ENCODE assay signal across 10 cellular contexts in the genomic region with DNA sequence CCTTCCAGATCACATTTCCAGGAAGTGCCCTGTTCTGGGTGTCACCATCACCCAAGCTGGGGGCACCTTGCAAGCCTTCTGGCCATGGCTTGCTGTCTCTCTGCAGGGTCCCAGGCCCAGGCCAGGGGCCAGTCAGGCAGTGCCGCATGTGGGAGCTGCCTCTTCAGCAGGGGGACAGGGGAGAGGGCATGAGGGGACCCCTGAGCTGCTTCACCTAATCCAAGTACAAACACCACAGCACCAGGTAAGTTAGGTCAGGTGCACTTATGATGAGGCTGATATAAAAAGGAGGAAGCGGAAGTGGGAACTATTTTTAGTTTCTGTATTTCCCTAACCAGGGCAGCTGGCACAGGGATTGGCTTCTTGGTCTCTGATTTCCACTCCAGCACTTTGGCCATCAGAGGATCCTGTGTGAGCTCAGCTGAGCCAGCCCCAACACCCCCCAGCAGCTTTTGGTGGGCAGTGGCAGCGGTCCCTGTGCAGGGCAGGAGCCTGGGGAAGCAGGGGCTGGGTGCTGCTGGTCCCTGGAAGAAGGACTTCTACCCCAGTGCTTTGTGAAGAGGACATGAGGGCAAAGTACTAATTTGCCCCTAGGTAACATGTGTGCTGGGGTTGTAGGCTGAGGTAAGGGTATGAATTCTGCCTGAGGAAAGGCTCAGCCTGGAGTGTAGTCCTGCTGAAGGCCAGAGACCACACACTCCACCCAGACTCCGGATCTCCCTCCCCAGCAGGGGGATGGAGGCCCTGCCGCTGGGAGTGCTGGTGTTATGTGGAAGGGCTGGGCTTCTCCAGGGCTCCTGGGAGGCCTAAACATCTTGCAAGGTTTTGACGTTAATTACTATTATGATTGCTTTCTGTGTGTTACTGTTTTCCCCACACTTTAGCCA. TPM values are rescaled to one million over a fixed set of nuclear protein-coding genes. Genes with fewer than 3 reads are reported as not detected.
DNase-seq lines count a peak whose midpoint lies in the region; TF ChIP-seq lines count a peak whose summit lies in the region.
"Had no signal": no experiment of that assay in that cellular context is flagged by ENCODE, and none has a peak within 500 bp of the region (broad histone marks: within the 10 kb centered on the region; RNA-seq: fewer than 3 reads in every experiment).

No MANE protein-coding gene starts in this region.

- peaks cover 5% of the 10 kb centered on the region; the same call in 1 of the 2 replicates for H3K9me3 ChIP-seq in OCI-LY7 (ENCODE audit: low read length)
- no peaks in the 10 kb centered on the region for H3K9me3 ChIP-seq in stomach

- H3K4me1 ChIP-seq in OCI-LY7 (ENCODE audit: insufficient read depth, low read length, poor library complexity, severe bottlenecking) = peaks cover 54% of the 10 kb centered on the region
- H3K4me1 ChIP-seq in stomach = peaks cover 11 to 39% (median 24%) of the 10 kb centered on the region in 4 donors

- no peak for TF ChIP-seq EP300 in stomach (IDR thresholded peaks at IDR 0.05)

- H3K27me3 ChIP-seq in stomach = peaks cover 0 to 32% (median 17%) of the 10 kb centered on the region in 3 donors

- H3K9me2 ChIP-seq in OCI-LY7 (ENCODE audit: insufficient read depth, low read length) = no peaks in the 10 kb centered on the region

- H3K79me2 ChIP-seq in OCI-LY7 (ENCODE audit: insufficient read depth, low read depth, low read length) = no peaks in the 10 kb centered on the region

- no peak for TF ChIP-seq CTCF in OCI-LY7 (conservative IDR thresholded peaks at IDR 0.05; ENCODE audit: low read length)
- no peak for TF ChIP-seq CTCF in stomach (IDR thresholded peaks at IDR 0.05)

- 35 to 66% (median 54%) methylated on average over 4 to 6 of the region's 6 CpGs for WGBS in stomach, 5 donors

- TF ChIP-seq POLR2A in stomach (IDR thresholded peaks at IDR 0.05) = no peak

- H3K27ac ChIP-seq in OCI-LY7 (ENCODE audit: low read depth, low read length, poor library complexity, severe bottlenecking) = peak overlapping the region; percentile 82
- peak overlapping the region in 3 of 5 donors; percentile 20 to 53 (median 53) for H3K27ac ChIP-seq in stomach

- H3K4me3 ChIP-seq in OCI-LY7 (ENCODE audit: low read depth, low read length, poor library complexity, severe bottlenecking) = peak overlapping the region; percentile 55
- no peak overlapping the region for H3K4me3 ChIP-seq in stomach

- BruUV-seq in OCI-LY7 (replicated peaks; lab: Mats Ljungman, UMichigan) = TSS peak; percentile 82

- intact Hi-C loops in OCI-LY7 (cut with micrococcal nuclease; ENCODE audit: unreplicated experiment) = loop anchor here (5.0 kb wide), 3 partner anchors 83 to 1303 kb away; a partner anchor contains a TSS
- intact Hi-C loops in stomach (cut with DNase I; ENCODE audit: low total_unique reads) = no loop called here

- no peaks in the 10 kb centered on the region for H4K20me1 ChIP-seq in OCI-LY7 (ENCODE audit: insufficient read depth, low read length)

- H3K4me2 ChIP-seq in OCI-LY7 (ENCODE audit: low read length) = peak overlapping the region; percentile 76

- H2AFZ ChIP-seq in OCI-LY7 (ENCODE audit: low read length) = peak overlapping the region; percentile 51; the same call in 1 of the 2 replicates

- H3K36me3 ChIP-seq in OCI-LY7 (ENCODE audit: insufficient read depth, low read length) = no peaks in the 10 kb centered on the region
- H3K36me3 ChIP-seq in stomach = no peaks in the 10 kb centered on the region

- POLR2A ChIA-PET in OCI-LY7 (lab: Charles Lee) = interaction anchor here (1.0 kb wide), 1 partner anchor 486 kb away, joined by 3 read pairs; no protein-coding TSS in a partner anchor

- CTCF ChIA-PET in OCI-LY7 (lab: Charles Lee; ENCODE audit: unreplicated experiment) = no interaction called here

- DNase-seq in activated CD8-positive, alpha-beta memory T cell treated with anti-CD3 and anti-CD28 coated beads, Interleukin-2, amount 50 U/mL, for 4 hours = peak; percentile 14
- DNase-seq in activated CD8-positive, alpha-beta memory T cell treated with anti-CD3 and anti-CD28 coated beads, Interleukin-2, amount 50 U/mL, for 48 hours = no peak
- peak; percentile 79 for DNase-seq in OCI-LY7 (ENCODE audit: low spot score)
- peak; percentile 54 for DNase-seq in germinal center (ENCODE audit: low spot score)
- DNase-seq in stomach = no peak
- DNase-seq in NCI-H1436 (lab: John Stamatoyannopoulos, UW) = no peak
- DNase-seq in NCI-H446 treated with DMSO at 0.1 percent for 48 hours (lab: John Stamatoyannopoulos, UW) = no peak
- DNase-seq in ureter (ENCODE audit: low spot score) = no peak
- DNase-seq: activated CD4-positive, alpha-beta memory T cell treated with anti-CD3 and anti-CD28 coated beads, Interleukin-2, amount 10 ng/mL, durations not matched to agents 7 days and 5 days; mammary epithelial cell had no signal

RNA-seq across cellular contexts. Expression of a gene that starts 3.3 kb away (rescaled TPM):
- total RNA-seq in OCI-LY7 (2014; rRNA removed; shearing (Covaris generic)) = 0.39 TPM in 1 of 2 replicates, not detected in the other
- total RNA-seq in OCI-LY7 (2022) (0.61 and 1.0 TPM in 2 replicates), stomach (10 to 100 TPM in 1 of 5 donors, 1 to 10 TPM in 1, not detected in 3; 4.2 to 10.9 TPM), ureter (7.1 TPM)
- polyA plus RNA-seq in stomach = 1 to 10 TPM; 1.8 to 3.3 (median 2.4) TPM

Comparison
In these comparisons a context has a peak if more than half of its experiments do, and no peak if none do; other contexts are left out.
1. DNase-seq: peak in activated CD8-positive, alpha-beta memory T cell treated with anti-CD3 and anti-CD28 coated beads, Interleukin-2, amount 50 U/mL, for 4 hours (single experiment), OCI-LY7 (single experiment) and germinal center (single experiment); none in activated CD8-positive, alpha-beta memory T cell treated with anti-CD3 and anti-CD28 coated beads, Interleukin-2, amount 50 U/mL, for 48 hours (single experiment), stomach (single experiment), NCI-H1436 (single experiment), NCI-H446 treated with DMSO at 0.1 percent for 48 hours (single experiment) and ureter (single experiment).